ENCODE assay signal across 19 cellular contexts in the genomic region with DNA sequence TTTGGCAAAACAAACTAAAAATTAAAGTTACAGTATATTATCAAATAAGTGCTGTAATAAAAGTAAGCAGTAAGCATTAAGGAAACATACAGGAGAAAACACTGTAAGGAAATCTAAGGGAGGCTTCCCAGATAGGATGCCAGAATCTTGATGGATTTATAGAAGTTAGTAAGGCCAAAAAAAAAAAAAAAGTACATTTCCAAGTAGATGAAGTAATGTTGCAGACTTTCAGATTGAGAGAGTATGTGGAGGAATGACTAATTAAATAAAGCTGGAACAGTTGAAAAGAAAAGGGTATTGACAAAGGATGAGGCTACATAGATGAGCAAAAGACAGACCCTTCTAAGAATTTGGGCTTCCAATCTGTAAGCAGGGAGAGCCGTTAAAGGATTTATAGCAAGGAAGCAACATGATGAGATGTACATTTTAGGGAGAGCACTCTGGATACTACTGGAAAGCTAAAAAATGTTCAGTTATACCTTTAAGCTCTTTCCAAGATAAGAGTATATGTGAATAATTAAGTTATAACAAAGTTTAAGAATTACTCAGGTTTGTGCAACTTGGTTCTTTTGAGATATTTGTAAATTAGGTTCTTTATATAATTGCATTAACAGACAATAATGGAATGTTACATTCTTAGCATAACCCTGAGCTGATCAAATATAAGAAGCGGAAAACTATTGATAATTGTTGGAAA.
DNase-seq lines count a peak whose midpoint lies in the region; TF ChIP-seq lines count a peak whose summit lies in the region.
"Had no signal": no experiment of that assay in that cellular context is flagged by ENCODE, and none has a peak within 500 bp of the region (broad histone marks: within the 10 kb centered on the region; RNA-seq: fewer than 3 reads in every experiment).

No MANE protein-coding gene starts in this region.

- H3K36me3 Mint-ChIP-seq in activated naive CD8-positive, alpha-beta T cell: peaks cover 11% of the 10 kb centered on the region
- H3K36me3 Mint-ChIP-seq in activated CD4-positive, alpha-beta T cell treated with anti-CD3 and anti-CD28 coated beads, Interleukin-2, amount 10 ng/mL, durations not matched to agents 24 days and 14 days (ENCODE audit: low read depth): peaks cover 28% of the 10 kb centered on the region

- no peaks in the 10 kb centered on the region for H3K27me3 Mint-ChIP-seq in activated naive CD8-positive, alpha-beta T cell
- no peaks in the 10 kb centered on the region for H3K27me3 Mint-ChIP-seq in activated CD4-positive, alpha-beta T cell treated with anti-CD3 and anti-CD28 coated beads, Interleukin-2, amount 10 ng/mL, durations not matched to agents 24 days and 14 days
- H3K27me3 Mint-ChIP-seq: activated CD4-positive, alpha-beta T cell treated with anti-CD3 and anti-CD28 coated beads for 36 hours had no signal

- no peak overlapping the region for H3K4me3 ChIP-seq in AG09309 (ENCODE audit: control insufficient read depth, low read depth, low read length)
- H3K4me3 ChIP-seq in fibroblast of villous mesenchyme (ENCODE audit: low read depth, low read length): no peak overlapping the region
- no peak overlapping the region for H3K4me3 ChIP-seq in brain microvascular endothelial cell (ENCODE audit: low read depth, low read length)
- H3K4me3 ChIP-seq: upper lobe of left lung had no signal

- no peaks in the 10 kb centered on the region for H3K9me3 Mint-ChIP-seq in activated naive CD8-positive, alpha-beta T cell (ENCODE audit: low read depth)
- H3K9me3 Mint-ChIP-seq in activated CD4-positive, alpha-beta T cell treated with anti-CD3 and anti-CD28 coated beads, Interleukin-2, amount 10 ng/mL, durations not matched to agents 24 days and 14 days: no peaks in the 10 kb centered on the region
- H3K9me3 Mint-ChIP-seq: endodermal cell had no signal

- H3K36me3 ChIP-seq in brain microvascular endothelial cell (replicated peaks): peaks cover 3% of the 10 kb centered on the region

- intact Hi-C loops in activated CD4-positive, alpha-beta T cell treated with anti-CD3 and anti-CD28 coated beads, Interleukin-2, amount 10 ng/mL, durations not matched to agents 24 days and 14 days (cut with micrococcal nuclease): loop anchor here (5.0 kb wide), 2 partner anchors 37 to 117 kb away; partner anchors contain the start of gene USP15

- peaks cover 25% of the 10 kb centered on the region for H3K4me1 Mint-ChIP-seq in activated naive CD8-positive, alpha-beta T cell (ENCODE audit: low read depth)
- peaks cover 17% of the 10 kb centered on the region for H3K4me1 Mint-ChIP-seq in activated CD4-positive, alpha-beta T cell treated with anti-CD3 and anti-CD28 coated beads, Interleukin-2, amount 10 ng/mL, durations not matched to agents 24 days and 14 days
- H3K4me1 Mint-ChIP-seq: endodermal cell had no signal

- TF ChIP-seq CTCF in AG09309 (IDR thresholded peaks at IDR 0.05; ENCODE audit: control insufficient read depth, insufficient read depth, low read depth, low read length, missing control alignments) (no peak), fibroblast of villous mesenchyme (IDR thresholded peaks at IDR 0.05; ENCODE audit: insufficient read depth, low read depth, low read length) (no peak), brain microvascular endothelial cell (IDR thresholded peaks at IDR 0.05; ENCODE audit: low read depth, low read length, missing control alignments) (no peak)

- in situ Hi-C loops in brain microvascular endothelial cell (cut with HindIII; ENCODE audit: low pct_ligation_motif_present, low sequenced_read_pairs): no loop called here

- H3K27me3 ChIP-seq in brain microvascular endothelial cell (replicated peaks): no peaks in the 10 kb centered on the region
- H3K27me3 ChIP-seq: upper lobe of left lung had no signal

- H3K4me3 Mint-ChIP-seq in activated naive CD8-positive, alpha-beta T cell: no peak overlapping the region
- H3K4me3 Mint-ChIP-seq in activated CD4-positive, alpha-beta T cell treated with anti-CD3 and anti-CD28 coated beads, Interleukin-2, amount 10 ng/mL, durations not matched to agents 24 days and 14 days: no peak overlapping the region
- H3K4me3 Mint-ChIP-seq: activated CD4-positive, alpha-beta T cell treated with anti-CD3 and anti-CD28 coated beads for 36 hours; endodermal cell had no signal

- DNase-seq in AG09309 (ENCODE audit: low read depth) (peak; percentile 11), EL (peak; percentile 0), fibroblast of villous mesenchyme (ENCODE audit: low read depth) (peak; percentile 17), brain microvascular endothelial cell (no peak), Kasumi-1 (lab: John Stamatoyannopoulos, UW) (no peak), nucleus accumbens (lab: John Stamatoyannopoulos, UW) (no peak)
- DNase-seq in activated CD4-positive, alpha-beta T cell treated with anti-CD3 and anti-CD28 coated beads, Interleukin-2, amount 10 ng/mL, durations not matched to agents 24 days and 14 days: no peak
- DNase-seq: activated CD4-positive, alpha-beta T cell treated with anti-CD3 and anti-CD28 coated beads for 36 hours; AML-193; caudate nucleus; endodermal cell; mesendoderm; NCI-H1105; NCI-H2171 treated with DMSO at 0.1 percent for 48 hours; occipital lobe; stimulated activated CD4-positive, alpha-beta T cell treated with anti-CD3 and anti-CD28 coated beads, Interleukin-4, amount 100 ng/mL, for 4 hours; T-helper 9 cell; upper lobe of left lung had no signal

- H3K27ac ChIP-seq in brain microvascular endothelial cell: no peak overlapping the region
- H3K27ac ChIP-seq: upper lobe of left lung had no signal

- H3K27ac Mint-ChIP-seq in activated naive CD8-positive, alpha-beta T cell: peak overlapping the region; percentile 75
- H3K27ac Mint-ChIP-seq in activated CD4-positive, alpha-beta T cell treated with anti-CD3 and anti-CD28 coated beads, Interleukin-2, amount 10 ng/mL, durations not matched to agents 24 days and 14 days: no peak overlapping the region
- H3K27ac Mint-ChIP-seq: endodermal cell had no signal

Comparison
In these comparisons a context has a peak if more than half of its experiments do, and no peak if none do; other contexts are left out.
1. DNase-seq: peak in AG09309 (single experiment), EL (single experiment) and fibroblast of villous mesenchyme (single experiment); none in activated CD4-positive, alpha-beta T cell treated with anti-CD3 and anti-CD28 coated beads, Interleukin-2, amount 10 ng/mL, durations not matched to agents 24 days and 14 days (single experiment), brain microvascular endothelial cell (single experiment), Kasumi-1 (0 of 2) and nucleus accumbens (0 of 56).